18 cellular contexts compared by ENCODE assay signal in the genomic region with DNA sequence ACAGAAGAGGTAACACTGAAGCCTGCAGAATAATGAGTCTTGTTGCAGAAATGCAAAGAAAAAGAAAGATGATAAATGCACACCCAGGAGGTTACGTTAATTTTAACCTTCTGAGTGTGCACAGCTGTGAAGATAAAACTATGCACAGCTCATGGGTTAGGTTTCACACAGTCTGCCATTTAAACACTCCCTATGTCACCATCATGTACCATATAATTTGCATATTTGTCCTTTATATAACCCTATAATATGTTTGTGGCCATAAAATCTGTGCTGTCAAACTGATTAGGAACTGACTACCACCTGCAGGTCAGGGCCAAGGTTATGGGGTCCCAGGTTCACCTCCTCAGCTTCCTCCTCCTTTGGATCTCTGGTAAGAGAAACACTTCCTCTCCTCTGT.
"Had no signal": no experiment of that assay in that cellular context is flagged by ENCODE, and none has a peak within 500 bp of the region (broad histone marks: within the 10 kb centered on the region; RNA-seq: fewer than 3 reads in every experiment).

No MANE protein-coding gene starts in this region.

- H3K27ac Mint-ChIP-seq: activated CD8-positive, alpha-beta T cell treated with anti-CD3 and anti-CD28 coated beads for 36 hours; activated naive CD8-positive, alpha-beta T cell treated with anti-CD3 and anti-CD28 coated beads, Interleukin-2, amount 10 ng/mL, durations not matched to agents 7 days and 5 days had no signal

- H3K27me3 ChIP-seq: adrenal gland, colonic mucosa had no signal

- H3K4me3 ChIP-seq: adrenal gland, breast epithelium, colonic mucosa, SK-N-MC had no signal

- H3K4me1 ChIP-seq: adrenal gland, breast epithelium, colonic mucosa had no signal

- H3K4me1 Mint-ChIP-seq: activated naive CD8-positive, alpha-beta T cell treated with anti-CD3 and anti-CD28 coated beads, Interleukin-2, amount 10 ng/mL, durations not matched to agents 7 days and 5 days had no signal

- H3K27ac ChIP-seq: adrenal gland, breast epithelium, colonic mucosa, SK-N-MC, WERI-Rb-1 had no signal

- H3K4me3 Mint-ChIP-seq: activated CD8-positive, alpha-beta T cell treated with anti-CD3 and anti-CD28 coated beads for 36 hours; activated naive CD8-positive, alpha-beta T cell treated with anti-CD3 and anti-CD28 coated beads, Interleukin-2, amount 10 ng/mL, durations not matched to agents 7 days and 5 days had no signal

- H3K36me3 ChIP-seq: adrenal gland, breast epithelium, colonic mucosa, WERI-Rb-1 had no signal

- H3K9me3 ChIP-seq: adrenal gland, breast epithelium, colonic mucosa had no signal

- ATAC-seq: activated CD4-positive, CD25-positive, alpha-beta regulatory T cell treated with anti-CD3 and anti-CD28 coated beads, Interleukin-2, amount 50 U/mL, for 24 hours; activated CD8-positive, alpha-beta T cell treated with anti-CD3 and anti-CD28 coated beads for 36 hours had no signal

- H3K9me3 Mint-ChIP-seq: activated CD8-positive, alpha-beta T cell treated with anti-CD3 and anti-CD28 coated beads for 36 hours; activated naive CD8-positive, alpha-beta T cell treated with anti-CD3 and anti-CD28 coated beads, Interleukin-2, amount 10 ng/mL, durations not matched to agents 7 days and 5 days had no signal

- DNase-seq: activated CD4-positive, alpha-beta T cell treated with anti-CD3 and anti-CD28 coated beads for 4 hours; activated CD8-positive, alpha-beta memory T cell treated with anti-CD3 and anti-CD28 coated beads, Interleukin-2, amount 50 U/mL, for 4 hours; activated CD8-positive, alpha-beta T cell treated with anti-CD3 and anti-CD28 coated beads for 36 hours; activated naive CD4-positive, alpha-beta T cell treated with anti-CD3 and anti-CD28 coated beads, Interleukin-2, amount 50 U/mL, for 16 hours; activated naive CD8-positive, alpha-beta T cell treated with anti-CD3 and anti-CD28 coated beads, Interleukin-2, amount 10 ng/mL, durations not matched to agents 7 days and 5 days; adrenal gland; caudate nucleus; colonic mucosa; NCI-H1048; NCI-H1694; NCI-H2029; NCI-H510A treated with DMSO at 0.1 percent for 48 hours; NCI-H774; T-helper 1 cell; WERI-Rb-1 had no signal

- H3K36me3 Mint-ChIP-seq: activated naive CD8-positive, alpha-beta T cell treated with anti-CD3 and anti-CD28 coated beads, Interleukin-2, amount 10 ng/mL, durations not matched to agents 7 days and 5 days had no signal
